13 cellular contexts compared by ENCODE assay signal in the genomic region with DNA sequence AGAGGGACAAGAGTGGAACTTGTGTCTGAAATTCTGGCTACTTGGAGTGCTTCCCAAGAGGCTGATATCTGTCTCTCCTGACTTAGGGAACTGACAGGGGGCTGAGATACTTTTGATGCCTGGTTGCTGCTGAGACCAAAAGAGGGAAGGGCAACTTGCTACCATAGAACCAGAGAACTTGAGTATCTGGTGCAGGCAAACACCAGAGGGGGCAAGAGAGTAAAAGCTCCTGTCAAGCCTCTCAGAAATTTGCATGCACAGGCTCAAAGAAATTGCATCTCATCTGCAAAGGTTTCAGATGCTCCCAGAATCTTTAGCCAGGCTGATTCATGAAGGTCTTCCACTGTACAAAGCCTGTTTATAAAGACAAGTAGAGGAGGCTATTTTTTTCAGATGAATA.
DNase-seq lines count a peak whose midpoint lies in the region; ATAC-seq and TF ChIP-seq lines count a peak whose summit lies in the region.
"Had no signal": no experiment of that assay in that cellular context is flagged by ENCODE, and none has a peak within 500 bp of the region (broad histone marks: within the 10 kb centered on the region; RNA-seq: fewer than 3 reads in every experiment).

No MANE protein-coding gene starts in this region.

- TF ChIP-seq CTCF in cardiac muscle cell (IDR thresholded peaks at IDR 0.05; ENCODE audit: low read depth, low read length) (peak; percentile 76), heart right ventricle (IDR thresholded peaks at IDR 0.05) (no peak)

- H3K36me3 ChIP-seq in cardiac muscle cell, result no peaks in the 10 kb centered on the region
- H3K36me3 ChIP-seq in heart right ventricle, result no peaks in the 10 kb centered on the region
- H3K36me3 ChIP-seq: spleen, tibial nerve had no signal

- intact Hi-C loops in heart right ventricle (cut with DNase I), result no loop called here

- H3K4me3 Mint-ChIP-seq in stimulated activated naive CD8-positive, alpha-beta T cell treated with anti-CD3 and anti-CD28 coated beads, Interleukin-15, amount 100 ng/mL, for 72 hours, result no peak overlapping the region
- H3K4me3 Mint-ChIP-seq: CD8-positive, alpha-beta T cell; immature natural killer cell had no signal

- peak; percentile 58 to 79 for DNase-seq in cardiac muscle cell (ENCODE audit: low read depth in 1 of 2, low spot score in 1 of 2)
- no peak for DNase-seq in heart right ventricle
- DNase-seq in globus pallidus (ENCODE audit: low spot score), result peak; percentile 45
- no peak for DNase-seq in stimulated activated naive CD8-positive, alpha-beta T cell treated with anti-CD3 and anti-CD28 coated beads, Interleukin-15, Interleukin-2, amounts not matched to agents 100 U/mL and 50 U/mL, for 24 hours
- DNase-seq in stimulated activated naive CD8-positive, alpha-beta T cell treated with anti-CD3 and anti-CD28 coated beads, Interleukin-15, amount 100 ng/mL, for 72 hours, result no peak
- DNase-seq: CD8-positive, alpha-beta T cell; immature natural killer cell; IMR-90; spleen had no signal

- H3K4me3 ChIP-seq in cardiac muscle cell (no peak overlapping the region), heart right ventricle (no peak overlapping the region)
- H3K4me3 ChIP-seq: spleen, tibial nerve had no signal

- H3K9me3 ChIP-seq in cardiac muscle cell (ENCODE audit: low read depth) (no peaks in the 10 kb centered on the region), heart right ventricle (peaks cover 0 to 16% (median 0%) of the 10 kb centered on the region in 11 donors)
- H3K9me3 ChIP-seq: tibial nerve had no signal

- H3K4me1 ChIP-seq in cardiac muscle cell (ENCODE audit: low read depth) (no peaks in the 10 kb centered on the region), heart right ventricle (no peaks in the 10 kb centered on the region)
- H3K4me1 ChIP-seq: spleen, tibial nerve had no signal

- peaks cover 0 to 5% of the 10 kb centered on the region in 2 donors for H3K9me3 Mint-ChIP-seq in stimulated activated naive CD8-positive, alpha-beta T cell treated with anti-CD3 and anti-CD28 coated beads, Interleukin-15, amount 100 ng/mL, for 72 hours

- no peaks in the 10 kb centered on the region for H3K27me3 Mint-ChIP-seq in stimulated activated naive CD8-positive, alpha-beta T cell treated with anti-CD3 and anti-CD28 coated beads, Interleukin-15, amount 100 ng/mL, for 72 hours

- no peak overlapping the region for H3K27ac ChIP-seq in cardiac muscle cell
- H3K27ac ChIP-seq in heart right ventricle, result no peak overlapping the region
- H3K27ac ChIP-seq: spleen, tibial nerve had no signal

- ATAC-seq in heart right ventricle (no peak), SK-N-SH treated with all-trans-retinoic acid at 6 μM for 48 hours (peak; percentile 68), HG03378 (IDR thresholded peaks at IDR 0.05; ENCODE audit: unreplicated experiment) (no peak), GM18909 (IDR thresholded peaks at IDR 0.05; ENCODE audit: poor library complexity, unreplicated experiment) (no peak)
- ATAC-seq in stimulated activated naive CD8-positive, alpha-beta T cell treated with anti-CD3 and anti-CD28 coated beads, Interleukin-15, Interleukin-2, amounts not matched to agents 100 U/mL and 50 U/mL, for 24 hours, result no peak
- ATAC-seq in stimulated activated naive CD8-positive, alpha-beta T cell treated with anti-CD3 and anti-CD28 coated beads, Interleukin-15, amount 100 ng/mL, for 72 hours, result no peak
- ATAC-seq: CD8-positive, alpha-beta T cell had no signal

- H3K4me1 Mint-ChIP-seq in stimulated activated naive CD8-positive, alpha-beta T cell treated with anti-CD3 and anti-CD28 coated beads, Interleukin-15, amount 100 ng/mL, for 72 hours, result no peaks in the 10 kb centered on the region
- H3K4me1 Mint-ChIP-seq: immature natural killer cell had no signal

- H3K27ac Mint-ChIP-seq in stimulated activated naive CD8-positive, alpha-beta T cell treated with anti-CD3 and anti-CD28 coated beads, Interleukin-15, amount 100 ng/mL, for 72 hours, result no peak overlapping the region
- H3K27ac Mint-ChIP-seq: CD8-positive, alpha-beta T cell; immature natural killer cell had no signal

- H3K27me3 ChIP-seq in cardiac muscle cell (no peaks in the 10 kb centered on the region), heart right ventricle (no peaks in the 10 kb centered on the region)
- H3K27me3 ChIP-seq: spleen, tibial nerve had no signal

TF ChIP-seq in SK-N-SH treated with all-trans-retinoic acid at 6 μM for 48 hours, 23 proteins besides CTCF, POLR2A, EP300 and RAD21:
- TF ChIP-seq TCF4 (CRISPR knock-in tag; IDR thresholded peaks at IDR 0.05; ENCODE audit: borderline replicate concordance) (no peak), SNAI2 (CRISPR knock-in tag; IDR thresholded peaks at IDR 0.05) (no peak), CSRNP3 (CRISPR knock-in tag; IDR thresholded peaks at IDR 0.05) (no peak), TSHZ2 (CRISPR knock-in tag; IDR thresholded peaks at IDR 0.05) (no peak)

Comparison
In these comparisons a context has a peak if more than half of its experiments do, and no peak if none do; other contexts are left out.
1. DNase-seq: peak in cardiac muscle cell (2 of 2) and globus pallidus (single experiment); none in heart right ventricle (0 of 2), stimulated activated naive CD8-positive, alpha-beta T cell treated with anti-CD3 and anti-CD28 coated beads, Interleukin-15, Interleukin-2, amounts not matched to agents 100 U/mL and 50 U/mL, for 24 hours (single experiment) and stimulated activated naive CD8-positive, alpha-beta T cell treated with anti-CD3 and anti-CD28 coated beads, Interleukin-15, amount 100 ng/mL, for 72 hours (0 of 2).